ENCODE assay signal across 14 cellular contexts in the genomic region with DNA sequence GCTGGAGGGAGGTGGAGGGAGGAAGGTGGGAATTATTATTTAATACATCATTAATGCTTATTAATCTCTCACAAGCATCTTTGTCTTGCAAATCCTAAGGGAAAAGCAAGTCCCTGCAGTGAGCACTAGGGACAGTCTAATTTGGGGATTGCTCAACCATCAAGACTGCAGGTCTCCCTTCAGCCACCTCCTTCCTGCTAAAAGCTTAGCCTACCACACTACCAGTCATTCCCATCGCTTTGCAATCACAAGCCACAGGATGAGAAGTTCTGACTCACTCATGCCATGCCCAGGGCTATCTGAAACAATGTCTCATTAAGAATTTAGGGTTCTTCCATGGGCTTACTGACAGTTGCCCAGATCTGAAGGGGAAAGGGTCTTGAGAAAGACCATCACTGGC. TPM values are rescaled to one million over a fixed set of nuclear protein-coding genes. Genes with fewer than 3 reads are reported as not detected.
DNase-seq lines count a peak whose midpoint lies in the region; ATAC-seq and FAIRE-seq lines count a peak whose summit lies in the region.
"Had no signal": no experiment of that assay in that cellular context is flagged by ENCODE, and none has a peak within 500 bp of the region (broad histone marks: within the 10 kb centered on the region; RNA-seq: fewer than 3 reads in every experiment).

No MANE protein-coding gene starts in this region.

- H3K4me1 ChIP-seq in neuronal stem cell (ENCODE audit: control insufficient read depth in 2 of 2, insufficient read depth in 1 of 2, low read depth in 1 of 2, low read length in 2 of 2): peaks cover 0 to 3% of the 10 kb centered on the region in 2 donors

- no peaks in the 10 kb centered on the region for H3K4me1 Mint-ChIP-seq in stimulated activated naive CD8-positive, alpha-beta T cell treated with anti-CD3 and anti-CD28 coated beads, Interleukin-15, amount 100 ng/mL, for 72 hours
- H3K4me1 Mint-ChIP-seq in activated T-helper 1 cell treated with anti-CD3 and anti-CD28 coated beads, Interleukin-12 subunit alpha, Interleukin-12 subunit beta, Interleukin-2, Interleukin-4 antibody, amounts not matched to agents 30 ng/mL and 10 ng/mL and 1 ng/mL, durations not matched to agents 14 hours and 24 hours and 36 hours (ENCODE audit: low read depth): no peaks in the 10 kb centered on the region

- no peak overlapping the region for H2AK5ac ChIP-seq in neuronal stem cell (ENCODE audit: low read depth, low read length)

- no peak for DNase-seq in stimulated activated naive CD8-positive, alpha-beta T cell treated with anti-CD3 and anti-CD28 coated beads, Interleukin-15, amount 100 ng/mL, for 72 hours
- DNase-seq in stimulated activated naive CD8-positive, alpha-beta T cell treated with anti-CD3 and anti-CD28 coated beads, Interleukin-15, Interleukin-2, amounts not matched to agents 100 U/mL and 50 U/mL, for 24 hours: no peak
- DNase-seq in RPMI7951 (ENCODE audit: low read depth) (peak; percentile 93), urothelium cell line (ENCODE audit: low spot score) (peak; percentile 17), neuronal stem cell (ENCODE audit: low spot score) (no peak)
- DNase-seq in activated T-helper 1 cell treated with anti-CD3 and anti-CD28 coated beads, Interleukin-12 subunit alpha, Interleukin-12 subunit beta, Interleukin-2, Interleukin-4 antibody, amounts not matched to agents 30 ng/mL and 10 ng/mL and 1 ng/mL, durations not matched to agents 14 hours and 24 hours and 36 hours (ENCODE audit: low spot score): no peak
- DNase-seq: erythroblast; GF-D8; left ventricle myocardium inferior; NCI-H1105 treated with DMSO at 0.1 percent for 48 hours; ovary; stimulated activated CD4-positive, alpha-beta T cell treated with anti-CD3 and anti-CD28 coated beads, Interleukin-2, amount 100 ng/mL, for 48 hours had no signal

- no peak overlapping the region for H3K4me2 ChIP-seq in neuronal stem cell (ENCODE audit: insufficient read depth, low read length, poor library complexity, severe bottlenecking)

- H2BK15ac ChIP-seq in neuronal stem cell (ENCODE audit: low read length): no peak overlapping the region

- no peak overlapping the region for H3K27ac Mint-ChIP-seq in stimulated activated naive CD8-positive, alpha-beta T cell treated with anti-CD3 and anti-CD28 coated beads, Interleukin-15, amount 100 ng/mL, for 72 hours
- H3K27ac Mint-ChIP-seq in activated T-helper 1 cell treated with anti-CD3 and anti-CD28 coated beads, Interleukin-12 subunit alpha, Interleukin-12 subunit beta, Interleukin-2, Interleukin-4 antibody, amounts not matched to agents 30 ng/mL and 10 ng/mL and 1 ng/mL, durations not matched to agents 14 hours and 24 hours and 36 hours: no peak overlapping the region

- ATAC-seq in stimulated activated naive CD8-positive, alpha-beta T cell treated with anti-CD3 and anti-CD28 coated beads, Interleukin-15, amount 100 ng/mL, for 72 hours: peak; percentile 46
- ATAC-seq in stimulated activated naive CD8-positive, alpha-beta T cell treated with anti-CD3 and anti-CD28 coated beads, Interleukin-15, Interleukin-2, amounts not matched to agents 100 U/mL and 50 U/mL, for 24 hours: no peak
- ATAC-seq in esophagus mucosa: peak; percentile 77
- no peak for ATAC-seq in GM21717 (IDR thresholded peaks at IDR 0.05; ENCODE audit: unreplicated experiment)

- H3K9me3 Mint-ChIP-seq in stimulated activated naive CD8-positive, alpha-beta T cell treated with anti-CD3 and anti-CD28 coated beads, Interleukin-15, amount 100 ng/mL, for 72 hours: no peaks in the 10 kb centered on the region
- no peaks in the 10 kb centered on the region for H3K9me3 Mint-ChIP-seq in activated T-helper 1 cell treated with anti-CD3 and anti-CD28 coated beads, Interleukin-12 subunit alpha, Interleukin-12 subunit beta, Interleukin-2, Interleukin-4 antibody, amounts not matched to agents 30 ng/mL and 10 ng/mL and 1 ng/mL, durations not matched to agents 14 hours and 24 hours and 36 hours

- no peak overlapping the region for H3K18ac ChIP-seq in neuronal stem cell (ENCODE audit: low read length)

- H3K4me3 Mint-ChIP-seq in stimulated activated naive CD8-positive, alpha-beta T cell treated with anti-CD3 and anti-CD28 coated beads, Interleukin-15, amount 100 ng/mL, for 72 hours: no peak overlapping the region
- no peak overlapping the region for H3K4me3 Mint-ChIP-seq in activated T-helper 1 cell treated with anti-CD3 and anti-CD28 coated beads, Interleukin-12 subunit alpha, Interleukin-12 subunit beta, Interleukin-2, Interleukin-4 antibody, amounts not matched to agents 30 ng/mL and 10 ng/mL and 1 ng/mL, durations not matched to agents 14 hours and 24 hours and 36 hours

- no peaks in the 10 kb centered on the region for H3K27me3 Mint-ChIP-seq in stimulated activated naive CD8-positive, alpha-beta T cell treated with anti-CD3 and anti-CD28 coated beads, Interleukin-15, amount 100 ng/mL, for 72 hours
- H3K27me3 Mint-ChIP-seq in activated T-helper 1 cell treated with anti-CD3 and anti-CD28 coated beads, Interleukin-12 subunit alpha, Interleukin-12 subunit beta, Interleukin-2, Interleukin-4 antibody, amounts not matched to agents 30 ng/mL and 10 ng/mL and 1 ng/mL, durations not matched to agents 14 hours and 24 hours and 36 hours (ENCODE audit: insufficient read depth): no peaks in the 10 kb centered on the region

- H4K8ac ChIP-seq in neuronal stem cell (ENCODE audit: low read depth, low read length): no peak overlapping the region

- intact Hi-C loops in activated T-helper 1 cell treated with anti-CD3 and anti-CD28 coated beads, Interleukin-12 subunit alpha, Interleukin-12 subunit beta, Interleukin-2, Interleukin-4 antibody, amounts not matched to agents 30 ng/mL and 10 ng/mL and 1 ng/mL, durations not matched to agents 14 hours and 24 hours and 36 hours (cut with micrococcal nuclease): no loop called here

- no peak for FAIRE-seq in urothelium cell line (lab: Jason Lieb, UNC)

- H3K23ac ChIP-seq in neuronal stem cell (ENCODE audit: low read depth, low read length, poor library complexity): no peak overlapping the region

- no peak overlapping the region for H2BK5ac ChIP-seq in neuronal stem cell (ENCODE audit: low read length)

- H3K4ac ChIP-seq in neuronal stem cell (ENCODE audit: low read length): no peak overlapping the region

- no peak overlapping the region for H2BK120ac ChIP-seq in neuronal stem cell (ENCODE audit: low read depth, low read length)

- H4K91ac ChIP-seq in neuronal stem cell (ENCODE audit: low read depth, low read length, poor library complexity): no peak overlapping the region

- H3K27me3 ChIP-seq in neuronal stem cell (ENCODE audit: control insufficient read depth in 3 of 3, insufficient read depth in 3 of 3, low read depth in 1 of 3, low read length in 3 of 3): no peaks in the 10 kb centered on the region
- H3K27me3 ChIP-seq: ovary had no signal

- no peaks in the 10 kb centered on the region for H3K79me1 ChIP-seq in neuronal stem cell (ENCODE audit: low read depth, low read length)

- no peak overlapping the region for H2AFZ ChIP-seq in neuronal stem cell (ENCODE audit: low read length)

- no peak overlapping the region for H3K4me3 ChIP-seq in neuronal stem cell (ENCODE audit: low read length in 2 of 2)
- H3K4me3 ChIP-seq: left ventricle myocardium inferior, ovary had no signal

- no peaks in the 10 kb centered on the region for H3K9me3 ChIP-seq in neuronal stem cell (replicated peaks in 1 of 2; ENCODE audit: control insufficient read depth in 2 of 2, insufficient read depth in 1 of 2, low read depth in 1 of 2, low read length in 2 of 2)
- H3K9me3 ChIP-seq: left ventricle myocardium inferior, ovary had no signal

- WGBS in neuronal stem cell (ENCODE audit: extremely low coverage in 2 of 2, insufficient read length in 2 of 2, insufficient replicate concordance in 1 of 2), 2 donors: no CpG with 5 or more reads among the region's 1 CpG

- H2BK12ac ChIP-seq in neuronal stem cell (ENCODE audit: low read length): no peak overlapping the region

- H3K27ac ChIP-seq in neuronal stem cell (replicated peaks; ENCODE audit: low read length): no peak overlapping the region
- H3K27ac ChIP-seq: left ventricle myocardium inferior, ovary had no signal

- no peaks in the 10 kb centered on the region for H3K36me3 Mint-ChIP-seq in activated T-helper 1 cell treated with anti-CD3 and anti-CD28 coated beads, Interleukin-12 subunit alpha, Interleukin-12 subunit beta, Interleukin-2, Interleukin-4 antibody, amounts not matched to agents 30 ng/mL and 10 ng/mL and 1 ng/mL, durations not matched to agents 14 hours and 24 hours and 36 hours (ENCODE audit: low read depth)

- H3K9ac ChIP-seq in neuronal stem cell (ENCODE audit: low read depth, low read length, poor library complexity): no peak overlapping the region

- H3K14ac ChIP-seq in neuronal stem cell (ENCODE audit: low read length): no peak overlapping the region

- H3K36me3 ChIP-seq in neuronal stem cell (replicated peaks in 1 of 2; ENCODE audit: control insufficient read depth in 2 of 2, insufficient read depth in 2 of 2, low read length in 2 of 2): no peaks in the 10 kb centered on the region
- H3K36me3 ChIP-seq: left ventricle myocardium inferior, ovary had no signal

RNA-seq across cellular contexts. Expression of a gene that starts 51.0 kb away (rescaled TPM):
- total RNA-seq in RPMI7951 (2014; rRNA removed; shearing (Covaris generic)): 30.6 and 42.2 TPM in 2 replicates
- total RNA-seq in esophagus mucosa: 19.5 TPM
- 137 TPM for polyA plus RNA-seq in neuronal stem cell (2013, experiment 1 of 2)
- 135 TPM for polyA plus RNA-seq in neuronal stem cell (2013, experiment 2 of 2)
- 49.1 and 49.6 TPM in 2 replicates for total RNA-seq in activated T-helper 1 cell treated with anti-CD3 and anti-CD28 coated beads, Interleukin-12 subunit alpha, Interleukin-12 subunit beta, Interleukin-2, Interleukin-4 antibody, amounts not matched to agents 30 ng/mL and 10 ng/mL and 1 ng/mL, durations not matched to agents 14 hours and 24 hours and 36 hours

Comparison
In these comparisons a context has a peak if more than half of its experiments do, and no peak if none do; other contexts are left out.
1. ATAC-seq: peak in stimulated activated naive CD8-positive, alpha-beta T cell treated with anti-CD3 and anti-CD28 coated beads, Interleukin-15, amount 100 ng/mL, for 72 hours (single experiment) and esophagus mucosa (single experiment); none in stimulated activated naive CD8-positive, alpha-beta T cell treated with anti-CD3 and anti-CD28 coated beads, Interleukin-15, Interleukin-2, amounts not matched to agents 100 U/mL and 50 U/mL, for 24 hours (single experiment) and GM21717 (single experiment).
2. DNase-seq: peak in RPMI7951 (single experiment) and urothelium cell line (single experiment); none in stimulated activated naive CD8-positive, alpha-beta T cell treated with anti-CD3 and anti-CD28 coated beads, Interleukin-15, amount 100 ng/mL, for 72 hours (0 of 2), stimulated activated naive CD8-positive, alpha-beta T cell treated with anti-CD3 and anti-CD28 coated beads, Interleukin-15, Interleukin-2, amounts not matched to agents 100 U/mL and 50 U/mL, for 24 hours (single experiment), neuronal stem cell (single experiment) and activated T-helper 1 cell treated with anti-CD3 and anti-CD28 coated beads, Interleukin-12 subunit alpha, Interleukin-12 subunit beta, Interleukin-2, Interleukin-4 antibody, amounts not matched to agents 30 ng/mL and 10 ng/mL and 1 ng/mL, durations not matched to agents 14 hours and 24 hours and 36 hours (single experiment).